Comparison of ENCODE assay signal across 11 cellular contexts in the genomic region with DNA sequence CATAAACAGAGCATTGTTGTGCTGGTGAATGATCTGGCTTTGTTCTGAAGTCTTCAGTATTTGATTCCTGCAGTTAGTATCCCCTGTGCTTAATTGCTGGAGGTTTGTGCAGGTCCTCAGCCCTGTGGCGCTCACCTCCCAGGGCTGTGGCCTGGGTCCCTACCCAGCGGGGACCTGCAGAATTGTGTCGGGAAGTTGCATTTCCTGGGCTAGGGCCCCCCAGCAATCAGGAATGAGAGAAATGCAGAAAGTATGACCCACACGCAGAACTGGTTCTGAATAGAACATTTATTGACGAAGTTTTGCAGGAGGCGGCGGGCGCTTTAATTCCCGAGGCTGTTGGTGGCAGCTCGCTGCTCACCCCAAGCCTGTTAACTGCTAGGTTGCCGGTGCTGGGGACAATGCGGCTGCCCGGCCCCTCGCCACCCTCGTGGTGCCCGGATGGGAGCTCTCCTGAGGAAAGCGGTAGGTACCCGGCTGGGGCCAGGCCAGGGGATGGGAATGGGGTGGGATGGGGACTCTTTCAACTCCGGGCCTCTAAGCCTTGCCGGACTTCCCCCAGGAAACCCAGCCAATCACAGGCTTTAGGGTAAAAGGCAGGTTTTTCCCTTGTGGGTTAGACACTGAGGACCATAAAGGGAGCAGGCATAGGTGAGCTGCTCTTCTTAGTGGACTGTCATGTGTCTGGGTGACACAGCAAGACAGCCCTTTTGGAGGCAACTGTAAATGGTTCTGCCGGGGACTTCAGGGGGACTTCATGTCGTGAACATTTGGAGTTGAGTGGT. TPM values are rescaled to one million over a fixed set of nuclear protein-coding genes. Genes with fewer than 3 reads are reported as not detected.
DNase-seq lines count a peak whose midpoint lies in the region; ATAC-seq and TF ChIP-seq lines count a peak whose summit lies in the region.
"Had no signal": no experiment of that assay in that cellular context is flagged by ENCODE, and none has a peak within 500 bp of the region (broad histone marks: within the 10 kb centered on the region; RNA-seq: fewer than 3 reads in every experiment).

No MANE protein-coding gene starts in this region.

- peak overlapping the region; percentile 56 for H3K4me3 ChIP-seq in rectal smooth muscle tissue (ENCODE audit: low read length)

- POLR2A ChIA-PET in MCF 10A (lab: Yijun Ruan, JAX) = interaction anchor here (0.6 to 15.5 kb wide), 5 partner anchors 10 to 1037 kb away, joined by 3 to 283 read pairs (median 3); a partner anchor contains a TSS

- DNase-seq in ELF-1 (ENCODE audit: low read depth, low spot score) (peak; percentile 85), MCF 10A (ENCODE audit: unreplicated experiment) (no peak), iPS-NIHi7 (ENCODE audit: extremely low spot score) (peak; percentile 56), HUDEP-2 (lab: John Stamatoyannopoulos, UW; ENCODE audit: unreplicated experiment in 76 of 76) (no peak), RKO (ENCODE audit: low spot score) (no peak), NOMO-1 (lab: John Stamatoyannopoulos, UW; ENCODE audit: unreplicated experiment in 2 of 2) (no peak)
- DNase-seq: activated CD4-positive, alpha-beta T cell treated with anti-CD3 and anti-CD28 coated beads, Interleukin-2, amount 50 U/mL, for 1 hour; HFFc6; NCI-H187 had no signal

- ATAC-seq in HG03521 (IDR thresholded peaks at IDR 0.05; ENCODE audit: unreplicated experiment) = no peak

- H3K27ac ChIP-seq in rectal smooth muscle tissue (ENCODE audit: low read depth, low read length) = peak overlapping the region; percentile 79

- peaks cover 47% of the 10 kb centered on the region for H3K4me1 ChIP-seq in rectal smooth muscle tissue (ENCODE audit: control insufficient read depth, insufficient read depth, low read length)

- peaks cover 8% of the 10 kb centered on the region for H3K9me3 Mint-ChIP-seq in MCF 10A (ENCODE audit: unreplicated experiment)

- H3K9ac ChIP-seq in rectal smooth muscle tissue (ENCODE audit: low read length) = no peak overlapping the region

- H3K27ac Mint-ChIP-seq in MCF 10A (ENCODE audit: low read depth, unreplicated experiment) = peak overlapping the region; percentile 96
- H3K27ac Mint-ChIP-seq: HFFc6 had no signal

- intact Hi-C loops in MCF 10A (cut with micrococcal nuclease) = no loop called here

- TF ChIP-seq CTCF in MCF 10A (IDR thresholded peaks at IDR 0.05; ENCODE audit: unreplicated experiment) = no peak

- no peaks in the 10 kb centered on the region for H3K27me3 ChIP-seq in rectal smooth muscle tissue (ENCODE audit: control insufficient read depth, insufficient read depth, low read length)

- H3K36me3 ChIP-seq in rectal smooth muscle tissue (ENCODE audit: control insufficient read depth, insufficient read depth, low read length) = no peaks in the 10 kb centered on the region

- no TSS peak for BruUV-seq in MCF 10A (replicated peaks; lab: Mats Ljungman, UMichigan)

- CTCF ChIA-PET in MCF 10A (lab: Yijun Ruan, JAX) = interaction anchor here (1.0 kb wide), 1 partner anchor 80 kb away, joined by 3 read pairs; no protein-coding TSS in a partner anchor

- peaks cover 6% of the 10 kb centered on the region for H3K36me3 Mint-ChIP-seq in MCF 10A (ENCODE audit: insufficient read depth, unreplicated experiment)

- peak overlapping the region; percentile 58 for H3K4me3 Mint-ChIP-seq in MCF 10A (ENCODE audit: unreplicated experiment)
- H3K4me3 Mint-ChIP-seq: HFFc6 had no signal

- H3K27me3 Mint-ChIP-seq in MCF 10A (ENCODE audit: insufficient read depth, unreplicated experiment) = no peaks in the 10 kb centered on the region

- peaks cover 54% of the 10 kb centered on the region for H3K4me1 Mint-ChIP-seq in MCF 10A (ENCODE audit: insufficient read depth, unreplicated experiment)

RNA-seq across cellular contexts. Expression of a gene that starts 11.6 kb away (rescaled TPM):
- total RNA-seq in MCF 10A (2022) = 52.9 and 72.8 TPM in 2 replicates

Comparison
In these comparisons a context has a peak if more than half of its experiments do, and no peak if none do; other contexts are left out.
1. DNase-seq: peak in ELF-1 (single experiment) and iPS-NIHi7 (single experiment); none in MCF 10A (single experiment), HUDEP-2 (0 of 76), RKO (single experiment) and NOMO-1 (0 of 2).